ENCODE assay signal across 16 cellular contexts in the genomic region with DNA sequence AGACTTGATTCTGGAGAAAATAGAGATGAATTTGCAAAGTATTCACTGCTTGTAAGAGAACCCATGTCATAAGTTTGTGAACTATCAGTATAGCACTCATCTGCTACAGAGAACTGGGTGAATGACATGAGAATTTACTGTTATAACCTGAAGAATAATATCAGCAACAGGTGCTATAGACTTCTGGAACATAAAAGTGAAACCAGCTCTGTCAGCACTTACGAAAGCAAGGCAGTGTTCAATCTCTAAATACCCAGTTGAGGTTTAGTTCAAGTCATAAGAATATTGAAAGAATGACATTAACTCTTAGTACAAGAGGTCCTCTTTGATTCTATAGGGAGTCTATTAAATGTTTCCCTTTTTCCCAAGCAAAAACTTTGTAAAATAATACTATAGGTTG.
DNase-seq lines count a peak whose midpoint lies in the region; ATAC-seq, FAIRE-seq and TF ChIP-seq lines count a peak whose summit lies in the region.
"Had no signal": no experiment of that assay in that cellular context is flagged by ENCODE, and none has a peak within 500 bp of the region (broad histone marks: within the 10 kb centered on the region; RNA-seq: fewer than 3 reads in every experiment).

No MANE protein-coding gene starts in this region.

- TF ChIP-seq CTCF in HCT116 (IDR thresholded peaks at IDR 0.05 in 2 of 3, conservative IDR thresholded peaks at IDR 0.05 in 1 of 3; ENCODE audit: borderline replicate concordance in 1 of 3, insufficient read depth in 1 of 3, low read depth in 2 of 3, low read length in 2 of 3), result no peak
- TF ChIP-seq CTCF in PC-9 (conservative IDR thresholded peaks at IDR 0.05), result no peak
- TF ChIP-seq CTCF in HepG2 (CRISPR knock-in tag; IDR thresholded peaks at IDR 0.05), result no peak
- TF ChIP-seq CTCF in A673 (conservative IDR thresholded peaks at IDR 0.05; ENCODE audit: low read depth, low read length), result no peak
- no peak for TF ChIP-seq CTCF in lower lobe of right lung (IDR thresholded peaks at IDR 0.05)

- intact Hi-C loops in HCT116 (cut with micrococcal nuclease), result loop anchor here (10.0 kb wide), 1 partner anchor 231 kb away; a partner anchor contains a TSS
- intact Hi-C loops in PC-9 (cut with micrococcal nuclease; ENCODE audit: unreplicated experiment), result loop anchor here (10.0 kb wide), 1 partner anchor 149 kb away; no protein-coding TSS in a partner anchor
- intact Hi-C loops in HepG2 (cut with micrococcal nuclease; ENCODE audit: unreplicated experiment), result loop anchor here (10.0 kb wide), 1 partner anchor 611 kb away; no protein-coding TSS in a partner anchor
- intact Hi-C loops in A673 (cut with micrococcal nuclease; ENCODE audit: unreplicated experiment), result loop anchor here (10.0 kb wide), 1 partner anchor 231 kb away; a partner anchor contains a TSS
- intact Hi-C loops in lower lobe of right lung (cut with DNase I), result no loop called here

- FAIRE-seq in HepG2 (lab: Jason Lieb, UNC), result no peak

- DNase-seq in HCT116 (ENCODE audit: low read depth, low spot score) (no peak), PC-9 (no peak), HepG2 (ENCODE audit: low spot score) (no peak), A673 (ENCODE audit: low spot score) (no peak), lower lobe of right lung (no peak), HuH-7 (ENCODE audit: low spot score) (no peak)
- DNase-seq in activated CD8-positive, alpha-beta T cell treated with anti-CD3 and anti-CD28 coated beads, Interleukin-2, amount 10 ng/mL, durations not matched to agents 7 days and 5 days, result no peak
- DNase-seq: Caco-2, cortex of kidney, H7, NCI-H2081 treated with DMSO at 0.1 percent for 48 hours, NCI-H526 treated with DMSO at 0.1 percent for 48 hours, posterior cingulate gyrus had no signal

- POLR2A ChIA-PET in HCT116 (lab: Charles Lee) (no interaction called here), PC-9 (lab: Charles Lee; ENCODE audit: unreplicated experiment) (no interaction called here), HepG2 (lab: Yijun Ruan, JAX) (no interaction called here), A673 (lab: Charles Lee; ENCODE audit: low non-redundant PET) (no interaction called here)
- POLR2A ChIA-PET in activated CD8-positive, alpha-beta T cell treated with anti-CD3 and anti-CD28 coated beads, Interleukin-2, amount 10 ng/mL, durations not matched to agents 7 days and 5 days (lab: Charles Lee), result no interaction called here

- H3K9me3 Mint-ChIP-seq in activated CD8-positive, alpha-beta T cell treated with anti-CD3 and anti-CD28 coated beads, Interleukin-2, amount 10 ng/mL, durations not matched to agents 7 days and 5 days (ENCODE audit: insufficient read depth), result no peaks in the 10 kb centered on the region

- in situ Hi-C loops in HepG2 (cut with HindIII; ENCODE audit: extremely low pct_ligation_motif_present, low pct_unique_long_range_greater_than_20kb), result no loop called here

- BruUV-seq in HCT116 (replicated peaks; lab: Mats Ljungman, UMichigan), result no TSS peak
- BruUV-seq in PC-9 (replicated peaks; lab: Mats Ljungman, UMichigan), result no TSS peak
- no TSS peak for BruUV-seq in HepG2 (replicated peaks; lab: Mats Ljungman, UMichigan)
- BruUV-seq in A673 (replicated peaks; lab: Mats Ljungman, UMichigan), result no TSS peak

- TF ChIP-seq EP300 in HepG2 (IDR thresholded peaks at IDR 0.05; ENCODE audit: low read depth in 2 of 2, low read length in 2 of 2) (no peak), HepG2 (CRISPR knock-in tag; IDR thresholded peaks at IDR 0.05; ENCODE audit: borderline replicate concordance) (no peak)

- H2AFZ ChIP-seq in ACC112 (ENCODE audit: low read length, unreplicated experiment) (peak overlapping the region; percentile 95), HCT116 (ENCODE audit: low read depth, low read length, poor library complexity, severe bottlenecking) (peak overlapping the region; percentile 93), PC-9 (no peak overlapping the region), HepG2 (ENCODE audit: low read length) (no peak overlapping the region)

- H3K4me3 Mint-ChIP-seq in activated CD8-positive, alpha-beta T cell treated with anti-CD3 and anti-CD28 coated beads, Interleukin-2, amount 10 ng/mL, durations not matched to agents 7 days and 5 days, result no peak overlapping the region

- peak overlapping the region; percentile 64 for H3K4me2 ChIP-seq in HCT116 (ENCODE audit: low read length)
- peak overlapping the region; percentile 42 for H3K4me2 ChIP-seq in PC-9
- no peak overlapping the region for H3K4me2 ChIP-seq in HepG2 (ENCODE audit: low read depth, low read length)

- no peaks in the 10 kb centered on the region for H3K9me3 ChIP-seq in HCT116 (ENCODE audit: control insufficient read depth in 1 of 2, insufficient read depth in 1 of 2, low read depth in 1 of 2, low read length in 2 of 2)
- H3K9me3 ChIP-seq in PC-9 (ENCODE audit: insufficient read depth, low read depth), result peaks cover 17% of the 10 kb centered on the region
- H3K9me3 ChIP-seq in HepG2 (ENCODE audit: low read length), result no peaks in the 10 kb centered on the region
- no peaks in the 10 kb centered on the region for H3K9me3 ChIP-seq in A673 (ENCODE audit: low read depth, low read length, poor library complexity, severe bottlenecking)
- H3K9me3 ChIP-seq in lower lobe of right lung, result no peaks in the 10 kb centered on the region
- H3K9me3 ChIP-seq: Caco-2 had no signal

- no peak for TF ChIP-seq RAD21 in HCT116 (IDR thresholded peaks at IDR 0.05; ENCODE audit: low read depth)
- no peak for TF ChIP-seq RAD21 in HepG2 (CRISPR knock-in tag; IDR thresholded peaks at IDR 0.05)

- WGBS in HepG2 (ENCODE audit: low lambda C conversion rate), result 0% methylated on average over 1 of the region's 1 CpG

- H3K4me3 ChIP-seq in ACC112 (ENCODE audit: low read depth, low read length), result peak overlapping the region; percentile 72
- peak overlapping the region; percentile 15 to 45 for H3K4me3 ChIP-seq in HCT116 (replicated peaks in 1 of 2; ENCODE audit: low read depth in 1 of 2, low read length in 2 of 2)
- no peak overlapping the region for H3K4me3 ChIP-seq in PC-9
- H3K4me3 ChIP-seq in HepG2 (replicated peaks in 1 of 3; ENCODE audit: insufficient read depth in 1 of 3, low read depth in 2 of 3, low read length in 3 of 3), result no peak overlapping the region
- H3K4me3 ChIP-seq in A673 (ENCODE audit: low read depth, low read length, poor library complexity, severe bottlenecking), result no peak overlapping the region
- H3K4me3 ChIP-seq in lower lobe of right lung, result no peak overlapping the region

- H3K27ac ChIP-seq in ACC112 (ENCODE audit: low read depth, low read length), result no peak overlapping the region
- no peak overlapping the region for H3K27ac ChIP-seq in HCT116 (ENCODE audit: low read depth, low read length)
- H3K27ac ChIP-seq in PC-9, result no peak overlapping the region
- no peak overlapping the region for H3K27ac ChIP-seq in HepG2 (ENCODE audit: extremely low read length, insufficient read depth, low read length)
- H3K27ac ChIP-seq in A673 (ENCODE audit: low read depth, low read length, poor library complexity, severe bottlenecking), result no peak overlapping the region
- no peak overlapping the region for H3K27ac ChIP-seq in lower lobe of right lung

- H3K36me3 ChIP-seq in ACC112 (ENCODE audit: insufficient read depth, low read length) (no peaks in the 10 kb centered on the region), HCT116 (ENCODE audit: control insufficient read depth in 1 of 2, insufficient read depth in 2 of 2, low read length in 2 of 2) (no peaks in the 10 kb centered on the region), PC-9 (ENCODE audit: low read depth) (peaks cover 4% of the 10 kb centered on the region; the same call in 1 of the 2 replicates), HepG2 (replicated peaks in 1 of 2; ENCODE audit: control insufficient read depth in 1 of 2, insufficient read depth in 2 of 2, low read length in 2 of 2) (no peaks in the 10 kb centered on the region), A673 (ENCODE audit: insufficient read depth, low read length, poor library complexity, severe bottlenecking) (no peaks in the 10 kb centered on the region), lower lobe of right lung (no peaks in the 10 kb centered on the region)

- H3K27me3 ChIP-seq in ACC112 (ENCODE audit: insufficient read depth, low read length) (no peaks in the 10 kb centered on the region), HCT116 (ENCODE audit: insufficient read depth, low read length) (no peaks in the 10 kb centered on the region), PC-9 (ENCODE audit: insufficient read depth, low read depth) (no peaks in the 10 kb centered on the region), HepG2 (ENCODE audit: control insufficient read depth in 1 of 2, insufficient read depth in 2 of 2, low read length in 2 of 2) (no peaks in the 10 kb centered on the region; a peak in 1 of 5 replicates), A673 (replicated peaks; ENCODE audit: insufficient read depth, low read depth, low read length, poor library complexity) (no peaks in the 10 kb centered on the region), lower lobe of right lung (ENCODE audit: low read depth) (no peaks in the 10 kb centered on the region)

- H3F3A ChIP-seq in PC-9 (ENCODE audit: insufficient read depth, low read depth), result peaks cover 8% of the 10 kb centered on the region; the same call in 1 of the 2 replicates

- H4K20me1 ChIP-seq in HCT116 (ENCODE audit: insufficient read depth) (no peaks in the 10 kb centered on the region), PC-9 (ENCODE audit: insufficient read depth) (no peaks in the 10 kb centered on the region), HepG2 (ENCODE audit: insufficient read depth, low read length) (no peaks in the 10 kb centered on the region)

- H3K4me1 ChIP-seq in ACC112 (ENCODE audit: control insufficient read depth, insufficient read depth, low read length, unreplicated experiment) (peaks cover 38% of the 10 kb centered on the region), HCT116 (ENCODE audit: control insufficient read depth in 1 of 2, insufficient read depth in 2 of 2, low read length in 2 of 2) (peaks cover 11 to 17% of the 10 kb centered on the region in 2 experiments), PC-9 (replicated peaks; ENCODE audit: insufficient read depth) (peaks cover 26% of the 10 kb centered on the region), HepG2 (ENCODE audit: insufficient read depth, low read length) (no peaks in the 10 kb centered on the region), A673 (ENCODE audit: insufficient read depth, low read length, poor library complexity, severe bottlenecking) (peaks cover 6% of the 10 kb centered on the region), lower lobe of right lung (peaks cover 5% of the 10 kb centered on the region)
- H3K4me1 ChIP-seq: Caco-2 had no signal

- H3K79me2 ChIP-seq in ACC112 (ENCODE audit: control insufficient read depth, insufficient read depth, low read length, unreplicated experiment) (no peaks in the 10 kb centered on the region), HCT116 (ENCODE audit: insufficient read depth, low read length) (no peaks in the 10 kb centered on the region), PC-9 (ENCODE audit: low read depth) (no peaks in the 10 kb centered on the region), HepG2 (ENCODE audit: insufficient read depth, low read length) (no peaks in the 10 kb centered on the region)

- H3K9ac ChIP-seq in HCT116 (ENCODE audit: low read length) (no peak overlapping the region), HepG2 (ENCODE audit: insufficient read depth, low read depth, low read length) (no peak overlapping the region)

- RAD21 ChIA-PET in HCT116 (lab: Charles Lee; ENCODE audit: low non-redundant PET in 1 of 2, low total read pairs in 2 of 2, uncharacterized antibody in 2 of 2, unreplicated experiment in 2 of 2), result interaction anchor here in 1 of 2 experiments (0.6 kb wide), 1 partner anchor 20 kb away, joined by 4 read pairs; no protein-coding TSS in a partner anchor

- no peaks in the 10 kb centered on the region for H3K36me3 Mint-ChIP-seq in activated CD8-positive, alpha-beta T cell treated with anti-CD3 and anti-CD28 coated beads, Interleukin-2, amount 10 ng/mL, durations not matched to agents 7 days and 5 days (ENCODE audit: low read depth)

- CTCF ChIA-PET in HCT116 (lab: Charles Lee) (interaction anchor here (2.8 kb wide), 1 partner anchor 9 kb away, joined by 8 read pairs; no protein-coding TSS in a partner anchor), PC-9 (lab: Charles Lee) (no interaction called here), HepG2 (lab: Yijun Ruan, JAX; ENCODE audit: low intra/inter-chr PET ratio, low total read pairs) (no interaction called here), A673 (lab: Charles Lee) (no interaction called here)
- CTCF ChIA-PET in activated CD8-positive, alpha-beta T cell treated with anti-CD3 and anti-CD28 coated beads, Interleukin-2, amount 10 ng/mL, durations not matched to agents 7 days and 5 days (lab: Charles Lee), result no interaction called here

- no peaks in the 10 kb centered on the region for H3K27me3 Mint-ChIP-seq in activated CD8-positive, alpha-beta T cell treated with anti-CD3 and anti-CD28 coated beads, Interleukin-2, amount 10 ng/mL, durations not matched to agents 7 days and 5 days (ENCODE audit: low read depth)

- TF ChIP-seq POLR2A in HCT116 (IDR thresholded peaks at IDR 0.05; ENCODE audit: borderline replicate concordance, extremely low read depth, insufficient read depth, insufficient read length), result no peak
- TF ChIP-seq POLR2A in HepG2 (IDR thresholded peaks at IDR 0.05; ENCODE audit: insufficient read depth in 1 of 2, low read depth in 2 of 2, low read length in 2 of 2), result no peak

- H3K9me2 ChIP-seq in HCT116 (ENCODE audit: insufficient read depth) (no peaks in the 10 kb centered on the region), PC-9 (ENCODE audit: insufficient read depth) (no peaks in the 10 kb centered on the region)

- no peak overlapping the region for H3K27ac Mint-ChIP-seq in activated CD8-positive, alpha-beta T cell treated with anti-CD3 and anti-CD28 coated beads, Interleukin-2, amount 10 ng/mL, durations not matched to agents 7 days and 5 days

- no peaks in the 10 kb centered on the region for H3K4me1 Mint-ChIP-seq in activated CD8-positive, alpha-beta T cell treated with anti-CD3 and anti-CD28 coated beads, Interleukin-2, amount 10 ng/mL, durations not matched to agents 7 days and 5 days (ENCODE audit: low read depth)

- no peak for ATAC-seq in HCT116
- no peak for ATAC-seq in HepG2
- ATAC-seq in lower lobe of right lung, result no peak
- ATAC-seq in activated CD8-positive, alpha-beta T cell treated with anti-CD3 and anti-CD28 coated beads, Interleukin-2, amount 10 ng/mL, durations not matched to agents 7 days and 5 days, result no peak
- ATAC-seq: esophagus mucosa, Panc1 had no signal

Comparison
In these comparisons a context has a peak if more than half of its experiments do, and no peak if none do; other contexts are left out.
1. H2AFZ ChIP-seq: peak in ACC112 (single experiment) and HCT116 (single experiment); none in PC-9 (single experiment) and HepG2 (single experiment).
2. H3K4me3 ChIP-seq: peak in ACC112 (single experiment) and HCT116 (2 of 2); none in PC-9 (single experiment), HepG2 (0 of 3), A673 (single experiment) and lower lobe of right lung (single experiment).